In the genomic region with DNA sequence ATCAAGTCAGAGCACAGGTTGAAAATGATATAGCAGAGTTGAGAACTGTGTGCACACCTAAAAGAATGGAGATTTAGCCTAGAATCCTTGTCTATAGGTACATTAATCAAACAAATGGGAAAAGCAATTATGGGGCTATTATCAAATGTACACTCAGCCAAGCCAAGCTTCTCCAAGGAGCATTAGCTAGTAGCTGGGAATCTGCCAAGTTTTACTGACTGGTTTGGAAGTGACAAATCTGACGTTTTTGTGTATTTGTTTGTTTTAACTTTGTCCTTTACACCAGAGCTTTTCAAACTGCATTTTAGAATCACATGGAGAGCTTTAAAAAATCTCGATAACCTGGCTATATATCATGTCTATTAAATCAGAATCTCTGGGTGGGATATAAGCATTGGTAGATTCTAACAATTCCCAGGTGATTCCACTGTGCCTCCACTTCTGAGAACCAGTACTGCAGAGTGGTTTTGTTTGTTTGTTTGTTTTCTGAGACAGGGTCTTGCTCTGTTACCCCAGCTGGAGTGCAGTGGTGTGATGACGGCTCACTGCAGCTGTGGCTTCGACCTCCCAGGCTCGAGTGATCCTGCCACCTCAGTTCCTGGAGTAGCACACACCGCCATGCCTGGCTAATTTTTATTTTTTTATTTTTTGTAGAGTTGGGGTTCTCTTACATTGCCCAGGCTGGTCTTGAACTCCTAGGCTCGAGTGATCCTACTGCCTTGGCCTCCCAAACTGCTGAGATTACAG, we compare ENCODE assay signal across 18 cellular contexts.
DNase-seq lines count a peak whose midpoint lies in the region; ATAC-seq, FAIRE-seq and TF ChIP-seq lines count a peak whose summit lies in the region.
"Had no signal": no experiment of that assay in that cellular context is flagged by ENCODE, and none has a peak within 500 bp of the region (broad histone marks: within the 10 kb centered on the region; RNA-seq: fewer than 3 reads in every experiment).

No MANE protein-coding gene starts in this region.

- H3K79me2 ChIP-seq in endothelial cell of umbilical vein (ENCODE audit: control insufficient read depth, insufficient read depth, low read length) = no peaks in the 10 kb centered on the region

- H2AFZ ChIP-seq in endothelial cell of umbilical vein (ENCODE audit: low read depth, low read length) = peak overlapping the region; percentile 31

- no peaks in the 10 kb centered on the region for H3K36me3 ChIP-seq in endothelial cell of umbilical vein (ENCODE audit: control insufficient read depth in 2 of 2, extremely low read depth in 1 of 2, insufficient read depth in 2 of 2, low read length in 2 of 2)

- POLR2A ChIA-PET in endothelial cell of umbilical vein (lab: Charles Lee) = no interaction called here

- TF ChIP-seq CTCF in endothelial cell of umbilical vein (IDR thresholded peaks at IDR 0.05; ENCODE audit: extremely low read depth in 1 of 2, insufficient read depth in 1 of 2, low read depth in 1 of 2, low read length in 2 of 2) (no peak), retinal pigment epithelial cell (conservative IDR thresholded peaks at IDR 0.05; ENCODE audit: low read depth, low read length) (no peak)

- DNase-seq in DMS 273 (lab: John Stamatoyannopoulos, UW; ENCODE audit: unreplicated experiment) (peak; percentile 61), DMS 273 treated with DMSO at 0.1 percent for 48 hours (lab: John Stamatoyannopoulos, UW) (no peak), NCI-H69 (lab: John Stamatoyannopoulos, UW) (peak; percentile 94), endothelial cell of umbilical vein (ENCODE audit: low read depth, low spot score) (peak; percentile 58), retinal pigment epithelial cell (ENCODE audit: low read depth) (peak; percentile 31), UCSD-AML1 (lab: John Stamatoyannopoulos, UW; ENCODE audit: unreplicated experiment) (no peak), GDM1 (lab: John Stamatoyannopoulos, UW) (no peak)
- DNase-seq: activated T-cell treated with anti-CD3 and anti-CD28 coated beads, Interleukin-2, amount 50 U/mL, for 48 hours; CD8-positive, alpha-beta T cell; cortex of kidney; natural killer cell; NCI-H187; SHP77 treated with DMSO at 0.1 percent for 48 hours had no signal

- H3K27me3 ChIP-seq in endothelial cell of umbilical vein (ENCODE audit: control insufficient read depth in 2 of 2, insufficient read depth in 2 of 2, low read length in 2 of 2) = no peaks in the 10 kb centered on the region

- ATAC-seq in GM19467 (IDR thresholded peaks at IDR 0.05; ENCODE audit: unreplicated experiment) = no peak
- ATAC-seq: CD8-positive, alpha-beta T cell; natural killer cell; stimulated activated effector memory CD8-positive, alpha-beta T cell treated with anti-CD3 and anti-CD28 coated beads, Interleukin-12 subunit alpha, Interleukin-12 subunit beta, amount 100 ng/mL, for 72 hours had no signal

- H3K9me3 ChIP-seq in endothelial cell of umbilical vein (replicated peaks; ENCODE audit: control insufficient read depth, insufficient read depth, low read length) = no peaks in the 10 kb centered on the region

- peak; percentile 88 for FAIRE-seq in endothelial cell of umbilical vein (lab: Jason Lieb, UNC)
- FAIRE-seq: H1 had no signal

- H3K4me2 ChIP-seq in endothelial cell of umbilical vein (ENCODE audit: insufficient read depth, low read length) = peak overlapping the region; percentile 44

- TF ChIP-seq POLR2A in endothelial cell of umbilical vein (IDR thresholded peaks at IDR 0.05; ENCODE audit: low read depth, low read length) = no peak

- dilution Hi-C loops in endothelial cell of umbilical vein (cut with MboI; ENCODE audit: extremely low pct_ligation_motif_present, low sequenced_read_pairs) = no loop called here

- H3K27ac ChIP-seq in endothelial cell of umbilical vein (ENCODE audit: insufficient read depth, low read depth, low read length) = peak overlapping the region; percentile 45
- H3K27ac ChIP-seq: 22Rv1 had no signal

- intact Hi-C loops in endothelial cell of umbilical vein (cut with micrococcal nuclease) = loop anchor here (5.0 kb wide), 1 partner anchor 93 kb away; no protein-coding TSS in a partner anchor

- peaks cover 25% of the 10 kb centered on the region for H3K4me1 ChIP-seq in endothelial cell of umbilical vein (ENCODE audit: control insufficient read depth, extremely low read depth, insufficient read depth, low read length)

- H4K20me1 ChIP-seq in endothelial cell of umbilical vein (replicated peaks; ENCODE audit: control insufficient read depth, extremely low read depth, insufficient read depth, low read length) = no peaks in the 10 kb centered on the region

- no peak overlapping the region for H3K9ac ChIP-seq in endothelial cell of umbilical vein (replicated peaks; ENCODE audit: extremely low read depth, insufficient read depth, low read length)

- H3K9me1 ChIP-seq in endothelial cell of umbilical vein (replicated peaks; ENCODE audit: control insufficient read depth, extremely low read depth, insufficient read depth, low read length) = no peaks in the 10 kb centered on the region

- no peak overlapping the region for H3K4me3 ChIP-seq in endothelial cell of umbilical vein (replicated peaks in 1 of 3; ENCODE audit: insufficient read depth in 1 of 3, low read depth in 1 of 3, low read length in 3 of 3)
- no peak overlapping the region for H3K4me3 ChIP-seq in retinal pigment epithelial cell (ENCODE audit: low read length)
- H3K4me3 ChIP-seq: lung had no signal

- BruUV-seq in endothelial cell of umbilical vein (replicated peaks; lab: Mats Ljungman, UMichigan) = no TSS peak

- CTCF ChIA-PET in endothelial cell of umbilical vein (lab: Charles Lee) = interaction anchor here (1.2 kb wide), 1 partner anchor 20 kb away, joined by 4 read pairs; no protein-coding TSS in a partner anchor

TF ChIP-seq in endothelial cell of umbilical vein, 7 proteins besides CTCF, POLR2A, EP300 and RAD21:
- TF ChIP-seq POLR2AphosphoS5 (IDR thresholded peaks at IDR 0.05; ENCODE audit: insufficient read depth, low read depth, low read length) (no peak), MYC (IDR thresholded peaks at IDR 0.05; ENCODE audit: low read depth, low read length) (no peak), GATA2 (IDR thresholded peaks at IDR 0.05; ENCODE audit: insufficient read depth, insufficient read length, low read depth, low read length) (no peak), MAX (IDR thresholded peaks at IDR 0.05; ENCODE audit: insufficient read depth, insufficient read length) (no peak), EZH2 (IDR thresholded peaks at IDR 0.05; ENCODE audit: borderline replicate concordance, low read depth, low read length, severe bottlenecking) (no peak), JUN (IDR thresholded peaks at IDR 0.05; ENCODE audit: borderline replicate concordance, insufficient read depth, insufficient read length, low read depth) (no peak), FOS (IDR thresholded peaks at IDR 0.05; ENCODE audit: borderline replicate concordance, insufficient read depth, low read length) (no peak)
TF ChIP-seq in endothelial cell of umbilical vein: peak in this region for 0.

Comparison
In these comparisons a context has a peak if more than half of its experiments do, and no peak if none do; other contexts are left out.
1. DNase-seq: peak in DMS 273 (single experiment), NCI-H69 (single experiment), endothelial cell of umbilical vein (single experiment) and retinal pigment epithelial cell (single experiment); none in DMS 273 treated with DMSO at 0.1 percent for 48 hours (single experiment), UCSD-AML1 (single experiment) and GDM1 (single experiment).